ENCODE assay signal across 17 cellular contexts in genomic region chr5:157597277-157597676, GRCh38. TPM values are rescaled to one million over a fixed set of nuclear protein-coding genes. Genes with fewer than 3 reads are reported as not detected.
DNase-seq lines count a peak whose midpoint lies in the region; ATAC-seq and TF ChIP-seq lines count a peak whose summit lies in the region.
"Had no signal": no experiment of that assay in that cellular context is flagged by ENCODE, and none has a peak within 500 bp of the region (broad histone marks: within the 10 kb centered on the region; RNA-seq: fewer than 3 reads in every experiment).

No MANE protein-coding gene starts in this region.

- CTCF ChIA-PET in CD8-positive, alpha-beta memory T cell (lab: Charles Lee): no interaction called here

- no peak for ATAC-seq in activated naive CD8-positive, alpha-beta T cell treated with anti-CD3 and anti-CD28 coated beads, Interleukin-2, amount 10 ng/mL, durations not matched to agents 7 days and 5 days (ENCODE audit: low read depth)
- ATAC-seq in GM18498 (IDR thresholded peaks at IDR 0.05; ENCODE audit: unreplicated experiment) (no peak), GM18909 (IDR thresholded peaks at IDR 0.05; ENCODE audit: poor library complexity, unreplicated experiment) (no peak)
- ATAC-seq: HCT116 had no signal

- H3K36me3 Mint-ChIP-seq in CD8-positive, alpha-beta memory T cell: peaks cover 0 to 1% (median 0%) of the 10 kb centered on the region in 3 donors
- peaks cover 21% of the 10 kb centered on the region for H3K36me3 Mint-ChIP-seq in activated naive CD8-positive, alpha-beta T cell treated with anti-CD3 and anti-CD28 coated beads, Interleukin-2, amount 10 ng/mL, durations not matched to agents 7 days and 5 days

- H3K36me3 ChIP-seq in BLaER1 treated with 17β-estradiol and CSF1 and Interleukin-3, amounts not matched to agents 10 nM and 100 nM: no peaks in the 10 kb centered on the region
- no peaks in the 10 kb centered on the region for H3K36me3 ChIP-seq in CD8-positive, alpha-beta memory T cell (ENCODE audit: insufficient read depth, low read length)
- no peaks in the 10 kb centered on the region for H3K36me3 ChIP-seq in OCI-LY3 (replicated peaks; ENCODE audit: low read depth, low read length)
- H3K36me3 ChIP-seq: stomach, vagina, WERI-Rb-1 had no signal

- POLR2A ChIA-PET in CD8-positive, alpha-beta memory T cell (lab: Charles Lee): no interaction called here
- POLR2A ChIA-PET in activated naive CD8-positive, alpha-beta T cell treated with anti-CD3 and anti-CD28 coated beads, Interleukin-2, amount 10 ng/mL, durations not matched to agents 7 days and 5 days (lab: Charles Lee): interaction anchor here (1.0 to 2.0 kb wide), 4 partner anchors 9 to 26 kb away, joined by 3 to 7 read pairs (median 4); no protein-coding TSS in a partner anchor

- H3K9me3 Mint-ChIP-seq in CD8-positive, alpha-beta memory T cell: no peaks in the 10 kb centered on the region
- peaks cover 3% of the 10 kb centered on the region for H3K9me3 Mint-ChIP-seq in activated naive CD8-positive, alpha-beta T cell treated with anti-CD3 and anti-CD28 coated beads, Interleukin-2, amount 10 ng/mL, durations not matched to agents 7 days and 5 days

- H2AFZ ChIP-seq in OCI-LY3 (ENCODE audit: low read depth, low read length): no peak overlapping the region
- H2AFZ ChIP-seq: PC-9 had no signal

- H3K79me2 ChIP-seq in OCI-LY3 (ENCODE audit: low read length): no peaks in the 10 kb centered on the region

- peaks cover 0 to 18% (median 8%) of the 10 kb centered on the region in 11 experiments; a peak in 8 of 22 replicates for H3K9me3 ChIP-seq in BLaER1 treated with 17β-estradiol and CSF1 and Interleukin-3, amounts not matched to agents 10 nM and 100 nM (replicated peaks in 1 of 11)
- H3K9me3 ChIP-seq in CD8-positive, alpha-beta memory T cell (ENCODE audit: low read length): no peaks in the 10 kb centered on the region
- no peaks in the 10 kb centered on the region for H3K9me3 ChIP-seq in OCI-LY3 (ENCODE audit: insufficient read depth, low read length)
- H3K9me3 ChIP-seq: stomach, vagina had no signal

- H4K20me1 ChIP-seq in BLaER1 treated with 17β-estradiol and CSF1 and Interleukin-3, amounts not matched to agents 10 nM and 100 nM: no peaks in the 10 kb centered on the region
- H4K20me1 ChIP-seq in OCI-LY3 (ENCODE audit: insufficient read depth, low read length): no peaks in the 10 kb centered on the region

- no peak for DNase-seq in CD8-positive, alpha-beta memory T cell
- DNase-seq in activated naive CD8-positive, alpha-beta T cell treated with anti-CD3 and anti-CD28 coated beads, Interleukin-2, amount 10 ng/mL, durations not matched to agents 7 days and 5 days: no peak
- DNase-seq in hypothalamus (lab: John Stamatoyannopoulos, UW): no peak
- DNase-seq: islet precursor cell, midbrain, NCI-H446 treated with DMSO at 0.1 percent for 48 hours, PC-9, stomach, WERI-Rb-1 had no signal

- peak overlapping the region in 9 of 11 experiments; percentile 24 to 94 (median 87); a peak in 15 of 22 replicates for H3K27ac ChIP-seq in BLaER1 treated with 17β-estradiol and CSF1 and Interleukin-3, amounts not matched to agents 10 nM and 100 nM
- H3K27ac ChIP-seq in CD8-positive, alpha-beta memory T cell (ENCODE audit: low read depth, low read length): no peak overlapping the region
- H3K27ac ChIP-seq in OCI-LY3 (ENCODE audit: low read length): peak overlapping the region; percentile 99
- H3K27ac ChIP-seq: C4-2B, epithelial cell of prostate, PC-9, stomach, vagina, WERI-Rb-1 had no signal

- H3K27me3 ChIP-seq in BLaER1 treated with 17β-estradiol and CSF1 and Interleukin-3, amounts not matched to agents 10 nM and 100 nM: no peaks in the 10 kb centered on the region
- H3K27me3 ChIP-seq in CD8-positive, alpha-beta memory T cell (ENCODE audit: insufficient read depth, low read length, poor library complexity, severe bottlenecking): no peaks in the 10 kb centered on the region
- H3K27me3 ChIP-seq in OCI-LY3 (ENCODE audit: low read depth, low read length): no peaks in the 10 kb centered on the region
- H3K27me3 ChIP-seq: stomach, vagina had no signal

- H3K4me3 Mint-ChIP-seq in CD8-positive, alpha-beta memory T cell: peak overlapping the region in 2 of 7 donors; percentile 6 to 13
- no peak overlapping the region for H3K4me3 Mint-ChIP-seq in activated naive CD8-positive, alpha-beta T cell treated with anti-CD3 and anti-CD28 coated beads, Interleukin-2, amount 10 ng/mL, durations not matched to agents 7 days and 5 days

- H3K4me1 ChIP-seq in BLaER1 treated with 17β-estradiol and CSF1 and Interleukin-3, amounts not matched to agents 10 nM and 100 nM: peaks cover 71 to 100% (median 93%) of the 10 kb centered on the region in 10 experiments
- H3K4me1 ChIP-seq in CD8-positive, alpha-beta memory T cell (ENCODE audit: insufficient read depth, low read length): peaks cover 16% of the 10 kb centered on the region
- H3K4me1 ChIP-seq in OCI-LY3 (ENCODE audit: low read length): peaks cover 99% of the 10 kb centered on the region
- H3K4me1 ChIP-seq: vagina had no signal

- peak overlapping the region; percentile 74 to 90 (median 80); a peak in 21 of 22 replicates for H3K4me2 ChIP-seq in BLaER1 treated with 17β-estradiol and CSF1 and Interleukin-3, amounts not matched to agents 10 nM and 100 nM
- H3K4me2 ChIP-seq in OCI-LY3 (ENCODE audit: low read length): peak overlapping the region; percentile 79
- H3K4me2 ChIP-seq: PC-9 had no signal

- H3K9ac ChIP-seq in BLaER1 treated with 17β-estradiol and CSF1 and Interleukin-3, amounts not matched to agents 10 nM and 100 nM: peak overlapping the region in 2 of 11 experiments; percentile 29 to 48; a peak in 2 of 22 replicates
- H3K9ac ChIP-seq in OCI-LY3 (ENCODE audit: low read length): peak overlapping the region; percentile 66

- TF ChIP-seq CTCF in OCI-LY3 (IDR thresholded peaks at IDR 0.05; ENCODE audit: low read depth, low read length): no peak

- no peak overlapping the region; a peak in 1 of 20 replicates for H3K4me3 ChIP-seq in BLaER1 treated with 17β-estradiol and CSF1 and Interleukin-3, amounts not matched to agents 10 nM and 100 nM
- no peak overlapping the region for H3K4me3 ChIP-seq in CD8-positive, alpha-beta memory T cell (ENCODE audit: low read length)
- H3K4me3 ChIP-seq in OCI-LY3 (ENCODE audit: low read length): peak overlapping the region; percentile 19
- H3K4me3 ChIP-seq: PC-9, stomach, vagina had no signal

- peak overlapping the region in 5 of 8 donors; percentile 7 to 81 (median 62) for H3K27ac Mint-ChIP-seq in CD8-positive, alpha-beta memory T cell
- H3K27ac Mint-ChIP-seq in activated naive CD8-positive, alpha-beta T cell treated with anti-CD3 and anti-CD28 coated beads, Interleukin-2, amount 10 ng/mL, durations not matched to agents 7 days and 5 days: peak overlapping the region; percentile 32

- peaks cover 49 to 79% (median 66%) of the 10 kb centered on the region in 3 donors for H3K4me1 Mint-ChIP-seq in CD8-positive, alpha-beta memory T cell
- H3K4me1 Mint-ChIP-seq in activated naive CD8-positive, alpha-beta T cell treated with anti-CD3 and anti-CD28 coated beads, Interleukin-2, amount 10 ng/mL, durations not matched to agents 7 days and 5 days: peaks cover 75% of the 10 kb centered on the region

- no peaks in the 10 kb centered on the region for H3K27me3 Mint-ChIP-seq in CD8-positive, alpha-beta memory T cell
- no peaks in the 10 kb centered on the region for H3K27me3 Mint-ChIP-seq in activated naive CD8-positive, alpha-beta T cell treated with anti-CD3 and anti-CD28 coated beads, Interleukin-2, amount 10 ng/mL, durations not matched to agents 7 days and 5 days

RNA-seq across cellular contexts. Expression of gene ADAM19, which starts 21.7 kb away (rescaled TPM):
- total RNA-seq in CD8-positive, alpha-beta memory T cell: 10 to 100 TPM; 26.5 to 26.8 TPM
- 4.1 TPM for polyA plus RNA-seq in CD8-positive, alpha-beta memory T cell
- 10 to 100 TPM; 28.3 to 29.0 TPM for total RNA-seq in activated naive CD8-positive, alpha-beta T cell treated with anti-CD3 and anti-CD28 coated beads, Interleukin-2, amount 10 ng/mL, durations not matched to agents 7 days and 5 days

RNA-seq across cellular contexts. Expression of gene SOX30, which starts 55.0 kb away (rescaled TPM):
- total RNA-seq in CD8-positive, alpha-beta memory T cell: under 1 TPM; 0.09 to 0.11 TPM
- 0.28 TPM for polyA plus RNA-seq in CD8-positive, alpha-beta memory T cell
- under 1 TPM in 1 of 2 experiments, not detected in 1; 0.09 TPM for total RNA-seq in activated naive CD8-positive, alpha-beta T cell treated with anti-CD3 and anti-CD28 coated beads, Interleukin-2, amount 10 ng/mL, durations not matched to agents 7 days and 5 days
- total RNA-seq: vagina had no signal
